In genomic region chr9:91426123-91426745, GRCh38 we compare ENCODE assay signal across 8 cellular contexts. TPM values are rescaled to one million over a fixed set of nuclear protein-coding genes. Genes with fewer than 3 reads are reported as not detected.
DNase-seq lines count a peak whose midpoint lies in the region; ATAC-seq and TF ChIP-seq lines count a peak whose summit lies in the region.

No MANE protein-coding gene starts in this region.

- H3K79me2 ChIP-seq in KMS-11 (ENCODE audit: insufficient read depth, low read depth) = peaks cover 49% of the 10 kb centered on the region

- H3K27ac Mint-ChIP-seq in immature natural killer cell (peak overlapping the region in 4 of 6 donors; percentile 29 to 88 (median 52)), type B pancreatic cell (peak overlapping the region; percentile 97)

- H2AFZ ChIP-seq in KMS-11 (ENCODE audit: low read depth) = no peak overlapping the region

- ATAC-seq in GM18517 (IDR thresholded peaks at IDR 0.05; ENCODE audit: unreplicated experiment) (no peak), GM19455 (IDR thresholded peaks at IDR 0.05; ENCODE audit: unreplicated experiment) (no peak)

- H3K4me3 Mint-ChIP-seq in immature natural killer cell (peak overlapping the region in 4 of 5 donors; percentile 10 to 95 (median 92)), type B pancreatic cell (peak overlapping the region; percentile 92)

- no peaks in the 10 kb centered on the region for H3K9me3 ChIP-seq in WERI-Rb-1 (ENCODE audit: severe bottlenecking)

- no peaks in the 10 kb centered on the region for H3K36me3 Mint-ChIP-seq in immature natural killer cell
- no peaks in the 10 kb centered on the region for H3K36me3 Mint-ChIP-seq in type B pancreatic cell

- peak; percentile 70 for TF ChIP-seq CTCF in KMS-11 (conservative IDR thresholded peaks at IDR 0.05; ENCODE audit: low read depth, low read length)
- peak; percentile 42; the same call in 1 of the 2 replicates for TF ChIP-seq CTCF in WERI-Rb-1 (IDR thresholded peaks at IDR 0.05; ENCODE audit: low read depth, low read length)
- peak; percentile 64 for TF ChIP-seq CTCF in type B pancreatic cell (conservative IDR thresholded peaks at IDR 0.05)

- H3K4me1 ChIP-seq in KMS-11 (ENCODE audit: low read depth, poor library complexity, severe bottlenecking) = peaks cover 70% of the 10 kb centered on the region

- H3K9me3 Mint-ChIP-seq in immature natural killer cell (no peaks in the 10 kb centered on the region), type B pancreatic cell (no peaks in the 10 kb centered on the region)

- H3K27ac ChIP-seq in KMS-11 = peak overlapping the region; percentile 95
- H3K27ac ChIP-seq in WERI-Rb-1 = no peak overlapping the region

- DNase-seq in NCI-H524 (lab: John Stamatoyannopoulos, UW) = peak; percentile 22 to 62
- no peak for DNase-seq in NCI-H524 treated with DMSO at 0.1 percent for 48 hours (lab: John Stamatoyannopoulos, UW)
- no peak for DNase-seq in WERI-Rb-1
- DNase-seq in immature natural killer cell = peak in 2 of 3 donors; percentile 32 to 43
- DNase-seq in type B pancreatic cell (ENCODE audit: extremely low spot score, unreplicated experiment) = no peak

- H3K4me2 ChIP-seq in KMS-11 = peak overlapping the region; percentile 87; the same call in 1 of the 2 replicates

- H3K9ac ChIP-seq in KMS-11 = no peak overlapping the region

- peaks cover 35 to 40% of the 10 kb centered on the region in 2 donors for H3K4me1 Mint-ChIP-seq in immature natural killer cell
- peaks cover 7% of the 10 kb centered on the region for H3K4me1 Mint-ChIP-seq in type B pancreatic cell (ENCODE audit: unreplicated experiment)

- H3K4me3 ChIP-seq in KMS-11 (IDR thresholded peaks at IDR 0.05; ENCODE audit: insufficient read depth, low read depth, low read length) (no peak overlapping the region), WERI-Rb-1 (ENCODE audit: low read depth, low read length) (no peak overlapping the region)

- H3K27me3 Mint-ChIP-seq in immature natural killer cell (ENCODE audit: low read depth in 3 of 3) = peaks cover 10 to 23% (median 18%) of the 10 kb centered on the region in 3 donors
- H3K27me3 Mint-ChIP-seq in type B pancreatic cell = peaks cover 33% of the 10 kb centered on the region

- H4K20me1 ChIP-seq in KMS-11 (ENCODE audit: insufficient read depth) = peaks cover 6% of the 10 kb centered on the region; the same call in 1 of the 2 replicates

- no peaks in the 10 kb centered on the region for H3K36me3 ChIP-seq in KMS-11 (ENCODE audit: insufficient read depth)
- H3K36me3 ChIP-seq in WERI-Rb-1 = no peaks in the 10 kb centered on the region

- H3K27me3 ChIP-seq in KMS-11 (ENCODE audit: insufficient read depth, low read depth) (no peaks in the 10 kb centered on the region), WERI-Rb-1 (ENCODE audit: insufficient read depth, low read depth, severe bottlenecking) (peaks cover 2% of the 10 kb centered on the region)

RNA-seq across cellular contexts. Expression of gene NFIL3, which starts 2.6 kb away (rescaled TPM):
- 10 to 100 TPM in 2 of 3 donors, 1 to 10 TPM in 1; 8.9 to 16.1 (median 14.1) TPM for polyA plus RNA-seq in immature natural killer cell
- total RNA-seq in type B pancreatic cell (ENCODE audit: low replicate concordance) = 30.4 and 71.1 TPM in 2 replicates

Comparison
In these comparisons a context has a peak if more than half of its experiments do, and no peak if none do; other contexts are left out.
1. DNase-seq: peak in NCI-H524 (2 of 2) and immature natural killer cell (2 of 3); none in NCI-H524 treated with DMSO at 0.1 percent for 48 hours (single experiment), WERI-Rb-1 (single experiment) and type B pancreatic cell (single experiment).
2. Peak in every context shown above with its lines, with median percentiles within 50 percentile points of each other: CTCF ChIP-seq.